In genomic region chr2:71831208-71831577, GRCh38 we compare ENCODE assay signal across 10 cellular contexts.
DNase-seq lines count a peak whose midpoint lies in the region; FAIRE-seq and TF ChIP-seq lines count a peak whose summit lies in the region.
"Had no signal": no experiment of that assay in that cellular context is flagged by ENCODE, and none has a peak within 500 bp of the region (broad histone marks: within the 10 kb centered on the region; RNA-seq: fewer than 3 reads in every experiment).

No MANE protein-coding gene starts in this region.

- H3K9me3 ChIP-seq in HEK293 (ENCODE audit: control insufficient read depth, insufficient read depth, low read depth, low read length), result no peaks in the 10 kb centered on the region
- peaks cover 0 to 2% (median 0%) of the 10 kb centered on the region in 3 donors for H3K9me3 ChIP-seq in tibial artery
- no peaks in the 10 kb centered on the region for H3K9me3 ChIP-seq in CD4-positive, alpha-beta memory T cell (ENCODE audit: control insufficient read depth in 1 of 2, low read length in 2 of 2)
- no peaks in the 10 kb centered on the region for H3K9me3 ChIP-seq in smooth muscle cell (replicated peaks; ENCODE audit: low read depth)

- H3K36me3 Mint-ChIP-seq in CD4-positive, alpha-beta memory T cell, result no peaks in the 10 kb centered on the region
- no peaks in the 10 kb centered on the region for H3K36me3 Mint-ChIP-seq in activated naive CD4-positive, alpha-beta T cell treated with anti-CD3 and anti-CD28 coated beads for 36 hours (ENCODE audit: low read depth)
- H3K36me3 Mint-ChIP-seq: natural killer cell had no signal

- FAIRE-seq in bronchial epithelial cell (lab: Jason Lieb, UNC), result no peak

- no peaks in the 10 kb centered on the region for H3K4me1 ChIP-seq in HEK293 (ENCODE audit: control insufficient read depth, insufficient read depth, low read length)
- H3K4me1 ChIP-seq in tibial artery, result peaks cover 0 to 46% (median 19%) of the 10 kb centered on the region in 4 donors
- no peaks in the 10 kb centered on the region for H3K4me1 ChIP-seq in CD4-positive, alpha-beta memory T cell (ENCODE audit: insufficient read depth, low read length)
- H3K4me1 ChIP-seq in smooth muscle cell (ENCODE audit: low read depth), result no peaks in the 10 kb centered on the region

- H3K36me3 ChIP-seq in HEK293 (ENCODE audit: control insufficient read depth in 2 of 2, insufficient read depth in 1 of 2, low read length in 2 of 2) (no peaks in the 10 kb centered on the region), bronchial epithelial cell (ENCODE audit: control insufficient read depth, insufficient read depth, low read length) (no peaks in the 10 kb centered on the region), tibial artery (no peaks in the 10 kb centered on the region), smooth muscle cell (ENCODE audit: low read depth) (no peaks in the 10 kb centered on the region)
- H3K36me3 ChIP-seq in CD4-positive, alpha-beta memory T cell (ENCODE audit: insufficient read depth, low read length), result no peaks in the 10 kb centered on the region

- H3K27ac Mint-ChIP-seq in CD4-positive, alpha-beta memory T cell, result no peak overlapping the region
- H3K27ac Mint-ChIP-seq in activated naive CD4-positive, alpha-beta T cell treated with anti-CD3 and anti-CD28 coated beads for 36 hours, result no peak overlapping the region
- H3K27ac Mint-ChIP-seq: natural killer cell had no signal

- H3K9me3 Mint-ChIP-seq in CD4-positive, alpha-beta memory T cell, result peaks cover 0 to 2% (median 0%) of the 10 kb centered on the region in 8 donors
- no peaks in the 10 kb centered on the region for H3K9me3 Mint-ChIP-seq in activated naive CD4-positive, alpha-beta T cell treated with anti-CD3 and anti-CD28 coated beads for 36 hours
- H3K9me3 Mint-ChIP-seq: natural killer cell had no signal

- H3K27me3 ChIP-seq in bronchial epithelial cell (ENCODE audit: control insufficient read depth, insufficient read depth, low read length) (peaks cover 2% of the 10 kb centered on the region), tibial artery (no peaks in the 10 kb centered on the region), smooth muscle cell (ENCODE audit: low read depth) (no peaks in the 10 kb centered on the region)
- H3K27me3 ChIP-seq in CD4-positive, alpha-beta memory T cell (ENCODE audit: insufficient read depth, low read length), result no peaks in the 10 kb centered on the region

- 40% methylated on average over 7 of the region's 7 CpGs for WGBS in smooth muscle cell (ENCODE audit: low lambda C conversion rate)

- no peak overlapping the region for H3K4me2 ChIP-seq in smooth muscle cell

- no peaks in the 10 kb centered on the region for H4K20me1 ChIP-seq in smooth muscle cell (ENCODE audit: low read depth)

- POLR2A ChIA-PET in HEK293 (lab: Yijun Ruan, JAX), result no interaction called here
- POLR2A ChIA-PET in CD4-positive, alpha-beta memory T cell (lab: Charles Lee; ENCODE audit: partially characterized antibody), result no interaction called here

- H3K9ac ChIP-seq in smooth muscle cell (ENCODE audit: low read depth), result no peak overlapping the region

- H3K79me2 ChIP-seq in smooth muscle cell (ENCODE audit: low read depth), result no peaks in the 10 kb centered on the region

- peak; percentile 13 for DNase-seq in bronchial epithelial cell (ENCODE audit: low read depth)
- peak; percentile 85 for DNase-seq in kidney glomerular epithelial cell (lab: John Stamatoyannopoulos, UW)
- DNase-seq in tibial artery, result peak; percentile 61 to 90
- no peak for DNase-seq in CD4-positive, alpha-beta memory T cell
- no peak for DNase-seq in smooth muscle cell (lab: John Stamatoyannopoulos, UW; ENCODE audit: unreplicated experiment)
- DNase-seq in activated CD4-positive, CD25-positive, alpha-beta regulatory T cell treated with anti-CD3 and anti-CD28 coated beads, Interleukin-2, amount 50 U/mL, for 72 hours, result no peak
- DNase-seq in activated naive CD4-positive, alpha-beta T cell treated with anti-CD3 and anti-CD28 coated beads for 36 hours, result no peak
- DNase-seq: natural killer cell, NCI-H2081 had no signal

- intact Hi-C loops in tibial artery (cut with DNase I; ENCODE audit: low total_unique reads), result no loop called here
- intact Hi-C loops in CD4-positive, alpha-beta memory T cell (cut with micrococcal nuclease), result no loop called here
- intact Hi-C loops in activated naive CD4-positive, alpha-beta T cell treated with anti-CD3 and anti-CD28 coated beads for 36 hours (cut with micrococcal nuclease), result no loop called here

- no peaks in the 10 kb centered on the region for H3F3A ChIP-seq in smooth muscle cell (ENCODE audit: low read depth)

- H3K4me3 Mint-ChIP-seq in CD4-positive, alpha-beta memory T cell, result no peak overlapping the region
- no peak overlapping the region for H3K4me3 Mint-ChIP-seq in activated naive CD4-positive, alpha-beta T cell treated with anti-CD3 and anti-CD28 coated beads for 36 hours
- H3K4me3 Mint-ChIP-seq: natural killer cell had no signal

- no peak for TF ChIP-seq CTCF in HEK293 (tag by site-specific recombination; IDR thresholded peaks at IDR 0.05)
- TF ChIP-seq CTCF in bronchial epithelial cell (IDR thresholded peaks at IDR 0.05; ENCODE audit: insufficient read depth, low read length, severe bottlenecking), result no peak
- TF ChIP-seq CTCF in tibial artery (IDR thresholded peaks at IDR 0.05), result no peak
- TF ChIP-seq CTCF in smooth muscle cell (IDR thresholded peaks at IDR 0.05; ENCODE audit: borderline replicate concordance, insufficient read depth, poor library complexity, severe bottlenecking), result no peak

- H3K4me1 Mint-ChIP-seq in CD4-positive, alpha-beta memory T cell, result no peaks in the 10 kb centered on the region
- H3K4me1 Mint-ChIP-seq in activated naive CD4-positive, alpha-beta T cell treated with anti-CD3 and anti-CD28 coated beads for 36 hours (ENCODE audit: low read depth), result no peaks in the 10 kb centered on the region
- H3K4me1 Mint-ChIP-seq: natural killer cell had no signal

- peaks cover 0 to 1% of the 10 kb centered on the region in 2 donors for H3K27me3 Mint-ChIP-seq in CD4-positive, alpha-beta memory T cell
- peaks cover 4% of the 10 kb centered on the region for H3K27me3 Mint-ChIP-seq in activated naive CD4-positive, alpha-beta T cell treated with anti-CD3 and anti-CD28 coated beads for 36 hours (ENCODE audit: low read depth)

- CTCF ChIA-PET in HEK293 (lab: Yijun Ruan, JAX), result interaction anchor here (1.1 to 1.7 kb wide), 3 partner anchors 14 to 30 kb away, joined by 3 to 6 read pairs (median 3); no protein-coding TSS in a partner anchor
- CTCF ChIA-PET in CD4-positive, alpha-beta memory T cell (lab: Charles Lee; ENCODE audit: partially characterized antibody), result no interaction called here
- CTCF ChIA-PET in activated naive CD4-positive, alpha-beta T cell treated with anti-CD3 and anti-CD28 coated beads for 36 hours (lab: Charles Lee), result no interaction called here

- H2AFZ ChIP-seq in smooth muscle cell (ENCODE audit: low read depth), result no peak overlapping the region

- H3K27ac ChIP-seq in HEK293 (ENCODE audit: extremely low read depth, low read depth, low read length), result no peak overlapping the region
- H3K27ac ChIP-seq in tibial artery, result peak overlapping the region; percentile 65 to 72
- no peak overlapping the region for H3K27ac ChIP-seq in CD4-positive, alpha-beta memory T cell (ENCODE audit: low read depth, low read length)
- no peak overlapping the region for H3K27ac ChIP-seq in smooth muscle cell (ENCODE audit: low read depth)

- H3K4me3 ChIP-seq in HEK293 (ENCODE audit: low read depth, low read length) (no peak overlapping the region), bronchial epithelial cell (ENCODE audit: low read depth, low read length) (no peak overlapping the region), tibial artery (no peak overlapping the region), smooth muscle cell (no peak overlapping the region)
- H3K4me3 ChIP-seq in CD4-positive, alpha-beta memory T cell (ENCODE audit: low read length in 2 of 2), result no peak overlapping the region

TF ChIP-seq in HEK293, 187 proteins besides CTCF, POLR2A, EP300 and RAD21:
- TF ChIP-seq ZBTB21 (tag by site-specific recombination; IDR thresholded peaks at IDR 0.05), result no peak
- TF ChIP-seq GLIS1 (tag by site-specific recombination; IDR thresholded peaks at IDR 0.05), result peak; percentile 94
- TF ChIP-seq ZIC2 (tag by site-specific recombination; IDR thresholded peaks at IDR 0.05), result peak; percentile 72
- TF ChIP-seq SALL2 (tag by site-specific recombination; IDR thresholded peaks at IDR 0.05; ENCODE audit: borderline replicate concordance), result no peak

Comparison
In these comparisons a context has a peak if more than half of its experiments do, and no peak if none do; other contexts are left out.
1. H3K27ac ChIP-seq: peak in tibial artery (2 of 2); none in HEK293 (single experiment), CD4-positive, alpha-beta memory T cell (single experiment) and smooth muscle cell (single experiment).
2. DNase-seq: peak in bronchial epithelial cell (single experiment), kidney glomerular epithelial cell (single experiment) and tibial artery (2 of 2); none in CD4-positive, alpha-beta memory T cell (0 of 5), smooth muscle cell (single experiment), activated CD4-positive, CD25-positive, alpha-beta regulatory T cell treated with anti-CD3 and anti-CD28 coated beads, Interleukin-2, amount 50 U/mL, for 72 hours (single experiment) and activated naive CD4-positive, alpha-beta T cell treated with anti-CD3 and anti-CD28 coated beads for 36 hours (single experiment).